19 cellular contexts compared by ENCODE assay signal in genomic region chr17:59300941-59301340, GRCh38.
"Had no signal": no experiment of that assay in that cellular context is flagged by ENCODE, and none has a peak within 500 bp of the region (broad histone marks: within the 10 kb centered on the region; RNA-seq: fewer than 3 reads in every experiment).

No MANE protein-coding gene starts in this region.

- H3K9me3 Mint-ChIP-seq: activated CD8-positive, alpha-beta T cell treated with anti-CD3 and anti-CD28 coated beads for 36 hours; activated T-cell treated with anti-CD3 and anti-CD28 coated beads, Interleukin-2, amount 50 U/mL, for 24 hours; mesothelial cell of epicardium; nephron progenitor cell; stimulated activated naive CD8-positive, alpha-beta T cell treated with anti-CD3 and anti-CD28 coated beads, Interleukin-15, Interleukin-2, amounts not matched to agents 100 ng/mL and 50 ng/mL, for 24 hours had no signal

- H3K36me3 ChIP-seq: brain microvascular endothelial cell, right atrium auricular region, tibial nerve, vagina had no signal

- H3K27me3 Mint-ChIP-seq: activated T-cell treated with anti-CD3 and anti-CD28 coated beads, Interleukin-2, amount 50 U/mL, for 24 hours had no signal

- H3K4me3 Mint-ChIP-seq: activated CD4-positive, alpha-beta T cell treated with anti-CD3 and anti-CD28 coated beads, Interleukin-2, amount 10 ng/mL, durations not matched to agents 24 days and 14 days; activated CD8-positive, alpha-beta T cell treated with anti-CD3 and anti-CD28 coated beads for 36 hours; activated T-cell treated with anti-CD3 and anti-CD28 coated beads, Interleukin-2, amount 50 U/mL, for 24 hours; mesothelial cell of epicardium; nephron progenitor cell; stimulated activated naive CD8-positive, alpha-beta T cell treated with anti-CD3 and anti-CD28 coated beads, Interleukin-15, Interleukin-2, amounts not matched to agents 100 ng/mL and 50 ng/mL, for 24 hours had no signal

- H3K27me3 ChIP-seq: brain microvascular endothelial cell, foreskin keratinocyte, right atrium auricular region, tibial nerve, vagina had no signal

- DNase-seq: activated CD4-positive, alpha-beta T cell treated with anti-CD3 and anti-CD28 coated beads, Interleukin-2, amount 10 ng/mL, durations not matched to agents 24 days and 14 days; activated CD8-positive, alpha-beta T cell treated with anti-CD3 and anti-CD28 coated beads for 36 hours; activated effector memory CD4-positive, alpha-beta T cell treated with Interleukin-2 at 50 U/mL for 16 hours; activated naive CD4-positive, alpha-beta T cell treated with anti-CD3 and anti-CD28 coated beads, Interleukin-2, amount 50 U/mL, for 16 hours; activated T-cell treated with anti-CD3 and anti-CD28 coated beads, Interleukin-2, amount 50 U/mL, for 24 hours; aorta; brain microvascular endothelial cell; central memory CD4-positive, alpha-beta T cell; foreskin keratinocyte; hypothalamus; nephron progenitor cell; occipital lobe; stimulated activated CD4-positive, alpha-beta T cell treated with anti-CD3 and anti-CD28 coated beads, Interleukin-2, amount 100 ng/mL, for 24 hours had no signal

- H3K27ac ChIP-seq: brain microvascular endothelial cell, foreskin keratinocyte, right atrium auricular region, tibial nerve, vagina had no signal

- H3K36me3 Mint-ChIP-seq: mesothelial cell of epicardium had no signal

- ATAC-seq: activated CD8-positive, alpha-beta T cell treated with anti-CD3 and anti-CD28 coated beads for 36 hours; foreskin keratinocyte had no signal

- H3K27ac Mint-ChIP-seq: activated CD4-positive, alpha-beta T cell treated with anti-CD3 and anti-CD28 coated beads, Interleukin-2, amount 10 ng/mL, durations not matched to agents 24 days and 14 days; activated CD8-positive, alpha-beta T cell treated with anti-CD3 and anti-CD28 coated beads for 36 hours; activated T-cell treated with anti-CD3 and anti-CD28 coated beads, Interleukin-2, amount 50 U/mL, for 24 hours; mesothelial cell of epicardium; nephron progenitor cell; stimulated activated naive CD8-positive, alpha-beta T cell treated with anti-CD3 and anti-CD28 coated beads, Interleukin-15, Interleukin-2, amounts not matched to agents 100 ng/mL and 50 ng/mL, for 24 hours had no signal

- H3K4me1 ChIP-seq: foreskin keratinocyte, right atrium auricular region, tibial nerve, vagina had no signal

- H3K9me3 ChIP-seq: right atrium auricular region, tibial nerve, vagina had no signal

- H3K4me1 Mint-ChIP-seq: activated CD4-positive, alpha-beta T cell treated with anti-CD3 and anti-CD28 coated beads, Interleukin-2, amount 10 ng/mL, durations not matched to agents 24 days and 14 days had no signal

- H3K4me3 ChIP-seq: lung, right atrium auricular region, tibial nerve, vagina had no signal
